Comparison of ENCODE assay signal across 13 cellular contexts in the genomic region with DNA sequence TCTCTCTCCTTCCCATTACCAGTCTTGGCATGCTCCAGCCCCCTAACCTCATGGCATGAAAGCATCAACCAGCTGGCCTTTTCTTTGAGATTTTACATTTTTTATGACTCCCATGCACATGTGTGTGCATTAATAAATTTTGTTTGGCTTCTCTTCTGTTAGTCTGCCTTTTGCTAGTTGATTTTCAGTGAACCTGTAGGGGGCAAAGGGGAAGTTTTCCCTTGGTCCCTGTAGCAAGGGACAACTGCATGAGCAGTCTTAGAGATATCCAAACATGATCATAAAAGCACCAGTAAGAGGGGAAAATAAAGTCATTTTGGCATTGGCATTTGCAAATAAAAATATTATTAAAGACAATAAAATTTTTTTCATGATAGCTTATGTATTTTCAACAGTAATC.
A peak's percentile ranks its signal among the peaks of the same experiment; 100 is the strongest.
DNase-seq lines count a peak whose midpoint lies in the region; ATAC-seq and TF ChIP-seq lines count a peak whose summit lies in the region.
"Had no signal": no experiment of that assay in that cellular context is flagged by ENCODE, and none has a peak within 500 bp of the region (broad histone marks: within the 10 kb centered on the region; RNA-seq: fewer than 3 reads in every experiment).

No MANE protein-coding gene starts in this region.

- H3K4me3 ChIP-seq in HFF-Myc (replicated peaks; ENCODE audit: low read depth, low read length) (no peak overlapping the region), Panc1 (ENCODE audit: low read depth in 2 of 2, low read length in 2 of 2) (no peak overlapping the region), kidney epithelial cell (ENCODE audit: low read depth, low read length) (no peak overlapping the region), left lung (no peak overlapping the region)
- H3K4me3 ChIP-seq: coronary artery, thyroid gland had no signal

- no peaks in the 10 kb centered on the region for H3K27me3 ChIP-seq in Panc1 (ENCODE audit: control insufficient read depth, insufficient read depth, low read length)
- H3K27me3 ChIP-seq in kidney epithelial cell (ENCODE audit: control insufficient read depth, insufficient read depth, low read length) = no peaks in the 10 kb centered on the region
- no peaks in the 10 kb centered on the region for H3K27me3 ChIP-seq in left lung
- H3K27me3 ChIP-seq: thyroid gland had no signal

- TF ChIP-seq CTCF in HFF-Myc (IDR thresholded peaks at IDR 0.05; ENCODE audit: low read depth, low read length, missing control alignments) (peak; percentile 7), Panc1 (IDR thresholded peaks at IDR 0.05) (peak; percentile 20; the same call in 1 of the 2 replicates), kidney epithelial cell (IDR thresholded peaks at IDR 0.05; ENCODE audit: insufficient read depth, low read length, poor library complexity, severe bottlenecking) (peak; percentile 31), left lung (IDR thresholded peaks at IDR 0.05) (no peak)

- no peaks in the 10 kb centered on the region for H3K4me1 ChIP-seq in Panc1 (ENCODE audit: control insufficient read depth, insufficient read depth, low read length)
- H3K4me1 ChIP-seq in left lung = no peaks in the 10 kb centered on the region
- H3K4me1 ChIP-seq: thyroid gland had no signal

- H3K9me3 ChIP-seq in Panc1 (ENCODE audit: control insufficient read depth, insufficient read depth, low read depth, low read length) (no peaks in the 10 kb centered on the region), left lung (peaks cover 0 to 5% of the 10 kb centered on the region in 2 donors)
- H3K9me3 ChIP-seq: thyroid gland had no signal

- ATAC-seq in GM18517 (IDR thresholded peaks at IDR 0.05; ENCODE audit: unreplicated experiment) (peak; percentile 28), Panc1 (no peak), GM19328 (IDR thresholded peaks at IDR 0.05; ENCODE audit: unreplicated experiment) (no peak), left lung (no peak)
- ATAC-seq: natural killer cell, T-cell had no signal

- no peak for DNase-seq in HFF-Myc (ENCODE audit: extremely low read depth, low read depth)
- no peak for DNase-seq in Panc1 (ENCODE audit: low read depth, low spot score)
- DNase-seq in kidney epithelial cell (ENCODE audit: low read depth) = no peak
- no peak for DNase-seq in amygdala (lab: John Stamatoyannopoulos, UW)
- DNase-seq in left lung = no peak
- DNase-seq in NCI-H82 (lab: John Stamatoyannopoulos, UW) = no peak
- DNase-seq: activated T-cell treated with anti-CD3 and anti-CD28 coated beads, Interleukin-2, amount 50 U/mL, for 48 hours; natural killer cell; T-cell; thyroid gland had no signal

- in situ Hi-C loops in Panc1 (cut with HindIII; ENCODE audit: low pct_unique_long_range_greater_than_20kb, low sequenced_read_pairs) = no loop called here

- H3K36me3 ChIP-seq in Panc1 (ENCODE audit: control insufficient read depth, insufficient read depth, low read length) (no peaks in the 10 kb centered on the region; the same call in 1 of the 2 replicates), kidney epithelial cell (ENCODE audit: control insufficient read depth, insufficient read depth, low read length) (no peaks in the 10 kb centered on the region), left lung (no peaks in the 10 kb centered on the region)
- H3K36me3 ChIP-seq: thyroid gland had no signal

- H3K27ac ChIP-seq in Panc1 (ENCODE audit: low read length) = no peak overlapping the region
- H3K27ac ChIP-seq in left lung = no peak overlapping the region
- H3K27ac ChIP-seq: coronary artery, thyroid gland had no signal

- POLR2A ChIA-PET in Panc1 (lab: Charles Lee) = no interaction called here

- BruUV-seq in Panc1 (replicated peaks; lab: Mats Ljungman, UMichigan) = no TSS peak

- intact Hi-C loops in Panc1 (cut with micrococcal nuclease; ENCODE audit: unreplicated experiment) = no loop called here
- intact Hi-C loops in left lung (cut with DNase I) = no loop called here

- CTCF ChIA-PET in Panc1 (lab: Charles Lee) = no interaction called here

Comparison
In these comparisons a context has a peak if more than half of its experiments do, and no peak if none do; other contexts are left out.
1. CTCF ChIP-seq: peak in HFF-Myc (single experiment), Panc1 (single experiment) and kidney epithelial cell (single experiment); none in left lung (0 of 2).